Comparison of ENCODE assay signal across 17 cellular contexts in genomic region chr3:179336345-179336929, GRCh38.
"Had no signal": no experiment of that assay in that cellular context is flagged by ENCODE, and none has a peak within 500 bp of the region (broad histone marks: within the 10 kb centered on the region; RNA-seq: fewer than 3 reads in every experiment).

No MANE protein-coding gene starts in this region.

- H3K27ac Mint-ChIP-seq: activated CD4-positive, alpha-beta T cell treated with anti-CD3 and anti-CD28 coated beads for 36 hours; activated naive CD8-positive, alpha-beta T cell treated with anti-CD3 and anti-CD28 coated beads, Interleukin-2, amount 10 ng/mL, durations not matched to agents 7 days and 5 days; activated T-helper 1 cell treated with anti-CD3 and anti-CD28 coated beads, Interleukin-12 subunit alpha, Interleukin-12 subunit beta, Interleukin-2, Interleukin-4 antibody, amounts not matched to agents 30 ng/mL and 10 ng/mL and 1 ng/mL, durations not matched to agents 14 hours and 24 hours and 36 hours; natural killer cell; WTC11 had no signal

- H3K27ac ChIP-seq: neutrophil, pancreas, transverse colon had no signal

- H3K4me3 ChIP-seq: pancreas, transverse colon had no signal

- H3K4me1 Mint-ChIP-seq: natural killer cell, WTC11 had no signal

- FAIRE-seq: pancreas had no signal

- ATAC-seq: activated CD4-positive, alpha-beta T cell treated with anti-CD3 and anti-CD28 coated beads for 36 hours; natural killer cell; pancreas; stimulated activated naive CD8-positive, alpha-beta T cell treated with anti-CD3 and anti-CD28 coated beads, Interleukin-15, Interleukin-2, amounts not matched to agents 100 U/mL and 50 U/mL, for 24 hours; WTC11 had no signal

- DNase-seq: activated CD4-positive, alpha-beta T cell treated with anti-CD3 and anti-CD28 coated beads for 36 hours; activated CD4-positive, alpha-beta T cell treated with anti-CD3 and anti-CD28 coated beads, Interleukin-2, amount 50 U/mL, for 48 hours; activated gamma-delta T cell treated with Interleukin-2 at 50 U/mL for 16 hours; activated naive CD8-positive, alpha-beta T cell treated with anti-CD3 and anti-CD28 coated beads, Interleukin-2, amount 10 ng/mL, durations not matched to agents 7 days and 5 days; activated T-cell treated with anti-CD3 and anti-CD28 coated beads for 4 hours; effector CD4-positive, alpha-beta T cell; foreskin fibroblast; hippocampal formation; natural killer cell; pancreas; stimulated activated CD4-positive, alpha-beta T cell treated with anti-CD3 and anti-CD28 coated beads, Interleukin-2, amount 100 ng/mL, for 24 hours; stimulated activated naive CD8-positive, alpha-beta T cell treated with anti-CD3 and anti-CD28 coated beads, Interleukin-15, Interleukin-2, amounts not matched to agents 100 U/mL and 50 U/mL, for 24 hours; substantia nigra; transverse colon had no signal

- H3K27me3 ChIP-seq: neutrophil, pancreas, transverse colon had no signal

- H3K9me3 ChIP-seq: neutrophil, pancreas, transverse colon had no signal

- H3K4me3 Mint-ChIP-seq: activated CD4-positive, alpha-beta T cell treated with anti-CD3 and anti-CD28 coated beads for 36 hours; activated naive CD8-positive, alpha-beta T cell treated with anti-CD3 and anti-CD28 coated beads, Interleukin-2, amount 10 ng/mL, durations not matched to agents 7 days and 5 days; activated T-helper 1 cell treated with anti-CD3 and anti-CD28 coated beads, Interleukin-12 subunit alpha, Interleukin-12 subunit beta, Interleukin-2, Interleukin-4 antibody, amounts not matched to agents 30 ng/mL and 10 ng/mL and 1 ng/mL, durations not matched to agents 14 hours and 24 hours and 36 hours; natural killer cell; WTC11 had no signal

- H3K9me3 Mint-ChIP-seq: activated naive CD8-positive, alpha-beta T cell treated with anti-CD3 and anti-CD28 coated beads, Interleukin-2, amount 10 ng/mL, durations not matched to agents 7 days and 5 days; activated T-helper 1 cell treated with anti-CD3 and anti-CD28 coated beads, Interleukin-12 subunit alpha, Interleukin-12 subunit beta, Interleukin-2, Interleukin-4 antibody, amounts not matched to agents 30 ng/mL and 10 ng/mL and 1 ng/mL, durations not matched to agents 14 hours and 24 hours and 36 hours; natural killer cell; WTC11 had no signal

- H3K27me3 Mint-ChIP-seq: activated CD4-positive, alpha-beta T cell treated with anti-CD3 and anti-CD28 coated beads for 36 hours; activated naive CD8-positive, alpha-beta T cell treated with anti-CD3 and anti-CD28 coated beads, Interleukin-2, amount 10 ng/mL, durations not matched to agents 7 days and 5 days had no signal

- H3K4me1 ChIP-seq: pancreas, transverse colon had no signal
